ENCODE assay signal across 8 cellular contexts in genomic region chr2:237662671-237663093, GRCh38. TPM values are rescaled to one million over a fixed set of nuclear protein-coding genes. Genes with fewer than 3 reads are reported as not detected.
DNase-seq lines count a peak whose midpoint lies in the region; ATAC-seq and TF ChIP-seq lines count a peak whose summit lies in the region.

No MANE protein-coding gene starts in this region.

- H3K4me3 ChIP-seq in fibroblast of pulmonary artery (replicated peaks; ENCODE audit: low read depth, low read length) (no peak overlapping the region), neural cell (ENCODE audit: low read length) (peak overlapping the region; percentile 52), tibial nerve (peak overlapping the region in 1 of 4 donors; percentile 18)

- no peaks in the 10 kb centered on the region for H3F3A ChIP-seq in neural cell (ENCODE audit: insufficient read depth, low read length, poor library complexity, severe bottlenecking)

- TF ChIP-seq CTCF in fibroblast of pulmonary artery (IDR thresholded peaks at IDR 0.05; ENCODE audit: low read length, missing control alignments) (no peak), neural cell (IDR thresholded peaks at IDR 0.05; ENCODE audit: poor library complexity, severe bottlenecking) (no peak), tibial nerve (IDR thresholded peaks at IDR 0.05) (no peak)

- TF ChIP-seq POLR2A in tibial nerve (IDR thresholded peaks at IDR 0.05): no peak

- WGBS in tibial nerve, 2 donors: 12 to 15% methylated on average over 13 of the region's 13 CpGs

- H3K36me3 ChIP-seq in neural cell (ENCODE audit: insufficient read depth, low read length) (no peaks in the 10 kb centered on the region), tibial nerve (no peaks in the 10 kb centered on the region)

- H2AFZ ChIP-seq in neural cell (ENCODE audit: low read depth, low read length): no peak overlapping the region

- DNase-seq in AG08396 (ENCODE audit: low spot score) (peak; percentile 60), NCI-H748 treated with DMSO at 0.1 percent for 48 hours (lab: John Stamatoyannopoulos, UW) (peak; percentile 98), fibroblast of pulmonary artery (ENCODE audit: low read depth) (peak; percentile 91), tibial nerve (ENCODE audit: low spot score in 2 of 2) (peak; percentile 82 to 93), inferior parietal cortex (ENCODE audit: extremely low spot score) (no peak)
- peak; percentile 48 for DNase-seq in activated CD8-positive, alpha-beta memory T cell treated with anti-CD3 and anti-CD28 coated beads, Interleukin-2, amount 50 U/mL, for 4 hours

- TF ChIP-seq RAD21 in neural cell (conservative IDR thresholded peaks at IDR 0.05): no peak

- no peaks in the 10 kb centered on the region for H4K20me1 ChIP-seq in neural cell (ENCODE audit: insufficient read depth)

- peak overlapping the region; percentile 22 for H3K9ac ChIP-seq in neural cell (ENCODE audit: low read length)

- H3K9me3 ChIP-seq in neural cell (ENCODE audit: low read length) (no peaks in the 10 kb centered on the region), tibial nerve (no peaks in the 10 kb centered on the region)

- H3K27me3 ChIP-seq in neural cell (ENCODE audit: insufficient read depth, low read depth, low read length): no peaks in the 10 kb centered on the region
- no peaks in the 10 kb centered on the region for H3K27me3 ChIP-seq in tibial nerve

- H3K4me1 ChIP-seq in tibial nerve: peaks cover 0 to 27% (median 3%) of the 10 kb centered on the region in 4 donors

- TF ChIP-seq EP300 in neural cell (conservative IDR thresholded peaks at IDR 0.05; ENCODE audit: poor library complexity, severe bottlenecking): peak; percentile 16
- TF ChIP-seq EP300 in tibial nerve (IDR thresholded peaks at IDR 0.05): peak in 1 of 2 donors; percentile 49

- no peaks in the 10 kb centered on the region for H3K9me2 ChIP-seq in neural cell (ENCODE audit: insufficient read depth, low read length)

- ATAC-seq in HG03139 (IDR thresholded peaks at IDR 0.05; ENCODE audit: unreplicated experiment): peak; percentile 60

- H3K79me2 ChIP-seq in neural cell (replicated peaks; ENCODE audit: insufficient read depth, low read length): peaks cover 8% of the 10 kb centered on the region

- H3K27ac ChIP-seq in neural cell (ENCODE audit: low read length): peak overlapping the region; percentile 49
- H3K27ac ChIP-seq in tibial nerve: peak overlapping the region in 2 of 4 donors; percentile 26 to 56

- peak overlapping the region; percentile 33 for H3K4me2 ChIP-seq in neural cell (ENCODE audit: low read length)

TF ChIP-seq in neural cell, 6 proteins besides CTCF, POLR2A, EP300 and RAD21:
- TF ChIP-seq REST (IDR thresholded peaks at IDR 0.05; ENCODE audit: borderline replicate concordance): no peak
- TF ChIP-seq MXI1 (conservative IDR thresholded peaks at IDR 0.05; ENCODE audit: poor library complexity, severe bottlenecking): no peak
- TF ChIP-seq POLR2AphosphoS5 (IDR thresholded peaks at IDR 0.05): peak; percentile 17
- TF ChIP-seq EZH2 (IDR thresholded peaks at IDR 0.05; ENCODE audit: borderline replicate concordance, insufficient read depth, low read length, poor library complexity, severe bottlenecking): no peak
- no peak for TF ChIP-seq TAF1 (IDR thresholded peaks at IDR 0.05; ENCODE audit: low read depth)
- no peak for TF ChIP-seq SMC3 (conservative IDR thresholded peaks at IDR 0.05; ENCODE audit: poor library complexity)

RNA-seq across cellular contexts. Expression of gene LRRFIP1, which starts 35.3 kb away (rescaled TPM):
- polyA plus RNA-seq in neural cell: 88.2 and 96.3 TPM in 2 replicates
- polyA minus RNA-seq in neural cell: 69.4 and 93.9 TPM in 2 replicates
- 10 to 100 TPM; 51.5 to 95.4 (median 65.6) TPM for total RNA-seq in tibial nerve
